16 cellular contexts compared by ENCODE assay signal in genomic region chr15:44695274-44695673, GRCh38. TPM values are rescaled to one million over a fixed set of nuclear protein-coding genes. Genes with fewer than 3 reads are reported as not detected.
"Had no signal": no experiment of that assay in that cellular context is flagged by ENCODE, and none has a peak within 500 bp of the region (broad histone marks: within the 10 kb centered on the region; RNA-seq: fewer than 3 reads in every experiment).

No MANE protein-coding gene starts in this region.

- H3K4me1 ChIP-seq: thyroid gland, uterus had no signal

- H3K27me3 ChIP-seq: dorsolateral prefrontal cortex, ovary, thyroid gland, uterus had no signal

- H3K27ac Mint-ChIP-seq: activated CD4-positive, alpha-beta memory T cell treated with anti-CD3 and anti-CD28 coated beads, Interleukin-2, amount 10 ng/mL, durations not matched to agents 7 days and 5 days; activated naive CD8-positive, alpha-beta T cell treated with anti-CD3 and anti-CD28 coated beads for 36 hours had no signal

- H3K36me3 Mint-ChIP-seq: activated naive CD8-positive, alpha-beta T cell treated with anti-CD3 and anti-CD28 coated beads for 36 hours; natural killer cell had no signal

- H3K4me3 ChIP-seq: dorsolateral prefrontal cortex, lung, ovary, thyroid gland, uterus had no signal

- H3K9me3 Mint-ChIP-seq: activated CD4-positive, alpha-beta memory T cell treated with anti-CD3 and anti-CD28 coated beads, Interleukin-2, amount 10 ng/mL, durations not matched to agents 7 days and 5 days; natural killer cell had no signal

- H3K27me3 Mint-ChIP-seq: activated naive CD8-positive, alpha-beta T cell treated with anti-CD3 and anti-CD28 coated beads for 36 hours had no signal

- DNase-seq: activated CD4-positive, alpha-beta memory T cell treated with anti-CD3 and anti-CD28 coated beads, Interleukin-2, amount 10 ng/mL, durations not matched to agents 7 days and 5 days; activated gamma-delta T cell; activated naive CD8-positive, alpha-beta T cell treated with anti-CD3 and anti-CD28 coated beads for 36 hours; activated T-cell treated with anti-CD3 and anti-CD28 coated beads, Interleukin-2, amount 50 U/mL, for 48 hours; anterior cingulate cortex; dorsolateral prefrontal cortex; glutamatergic neuron; left cardiac atrium; natural killer cell; ovary; T1000; thyroid gland; uterus had no signal

- ATAC-seq: left cardiac atrium, natural killer cell had no signal

- H3K9me3 ChIP-seq: thyroid gland, uterus had no signal

- H3K27ac ChIP-seq: dorsolateral prefrontal cortex, ovary, thyroid gland, uterus had no signal

- H3K36me3 ChIP-seq: ovary, thyroid gland, uterus had no signal

- H3K4me3 Mint-ChIP-seq: activated CD4-positive, alpha-beta memory T cell treated with anti-CD3 and anti-CD28 coated beads, Interleukin-2, amount 10 ng/mL, durations not matched to agents 7 days and 5 days; activated naive CD8-positive, alpha-beta T cell treated with anti-CD3 and anti-CD28 coated beads for 36 hours; natural killer cell had no signal

RNA-seq across cellular contexts. Expression of gene PATL2, which starts 15.8 kb away (rescaled TPM):
- total RNA-seq: chondrocyte, renal cortical epithelial cell had no signal
